In the genomic region with DNA sequence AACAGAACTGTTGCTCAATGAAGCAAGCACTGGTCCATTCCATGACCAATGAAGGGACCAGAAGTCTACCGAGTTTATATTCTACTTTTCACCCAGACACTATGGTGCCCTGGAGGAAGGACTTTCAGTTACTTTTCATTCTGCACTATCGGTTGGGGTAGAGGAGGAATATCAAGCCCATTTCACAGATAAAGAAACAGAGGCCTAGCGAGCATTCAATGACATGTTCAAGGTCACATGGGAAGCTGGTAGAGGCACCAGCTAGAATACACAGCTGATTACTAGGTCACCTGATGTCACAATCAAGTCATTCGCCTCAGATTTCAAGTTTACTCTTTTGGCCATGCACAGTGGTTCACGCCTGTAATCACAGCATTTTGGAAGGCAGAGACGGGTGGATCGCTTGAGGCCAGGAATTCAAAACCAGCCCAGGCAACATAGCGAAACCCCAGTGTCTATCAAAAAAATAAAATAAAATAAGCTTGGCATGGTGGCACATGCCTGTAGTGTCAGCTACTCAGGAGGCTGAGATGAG, we compare ENCODE assay signal across 22 cellular contexts. TPM values are rescaled to one million over a fixed set of nuclear protein-coding genes. Genes with fewer than 3 reads are reported as not detected.
"Had no signal": no experiment of that assay in that cellular context is flagged by ENCODE, and none has a peak within 500 bp of the region (broad histone marks: within the 10 kb centered on the region; RNA-seq: fewer than 3 reads in every experiment).

No MANE protein-coding gene starts in this region.

- ATAC-seq: activated T-cell treated with anti-CD3 and anti-CD28 coated beads, Interleukin-2, amount 50 U/mL, for 4 hours; natural killer cell had no signal

- H3K27ac ChIP-seq: brain microvascular endothelial cell, SJCRH30, thoracic aorta had no signal

- H3K9me3 ChIP-seq: esophagus muscularis mucosa, SJCRH30, spleen, thoracic aorta had no signal

- H3K27me3 ChIP-seq: brain microvascular endothelial cell, esophagus muscularis mucosa, SJCRH30, spleen had no signal

- H3K36me3 ChIP-seq: SJCRH30 had no signal

- H3K4me3 ChIP-seq: esophagus muscularis mucosa, SJCRH30, spleen, thoracic aorta had no signal

- H3K36me3 Mint-ChIP-seq: natural killer cell had no signal

- H3K9me3 Mint-ChIP-seq: activated T-cell treated with anti-CD3 and anti-CD28 coated beads, Interleukin-2, amount 50 U/mL, for 4 hours; natural killer cell had no signal

- H3K4me1 ChIP-seq: SJCRH30 had no signal

- H3K4me3 Mint-ChIP-seq: activated T-cell treated with anti-CD3 and anti-CD28 coated beads, Interleukin-2, amount 50 U/mL, for 4 hours; natural killer cell had no signal

- FAIRE-seq: endometrium had no signal

- H3K27ac Mint-ChIP-seq: natural killer cell had no signal

- DNase-seq: activated CD4-positive, CD25-positive, alpha-beta regulatory T cell; activated CD8-positive, alpha-beta memory T cell treated with anti-CD3 and anti-CD28 coated beads for 24 hours; activated gamma-delta T cell treated with Interleukin-2 at 50 U/mL for 16 hours; activated T-cell treated with anti-CD3 and anti-CD28 coated beads, Interleukin-2, amount 50 U/mL, for 4 hours; brain microvascular endothelial cell; dermis blood vessel endothelial cell; glutamatergic neuron; natural killer cell; posterior cingulate gyrus; SJCRH30; spleen; stimulated activated CD4-positive, alpha-beta T cell treated with anti-CD3 and anti-CD28 coated beads, Interleukin-1b, Interleukin-23, amount 100 ng/mL, for 48 hours; stimulated activated naive CD4-positive, alpha-beta T cell treated with Interleukin-2 at 50 U/mL for 16 hours had no signal

RNA-seq across cellular contexts. Expression of a gene that starts 17.6 kb away (rescaled TPM):
- total RNA-seq: dermis blood vessel endothelial cell, fibroblast of villous mesenchyme, sciatic nerve, SJCRH30 had no signal
- polyA plus RNA-seq: urinary bladder had no signal

RNA-seq across cellular contexts. Expression of a gene that starts 27.1 kb away (rescaled TPM):
- total RNA-seq: activated T-cell treated with anti-CD3 and anti-CD28 coated beads, Interleukin-2, amount 50 U/mL, for 4 hours; cerebellum; dermis blood vessel endothelial cell; esophagus muscularis mucosa; fibroblast of villous mesenchyme; mucosa of gallbladder; natural killer cell; sciatic nerve; SJCRH30; T-helper 2 cell treated with Interferon-gamma antibody and Interleukin-4, amounts not matched to agents 100 ng/mL and 5 ng/mL, for 36 hours; thoracic aorta; urinary bladder had no signal
- polyA plus RNA-seq: urinary bladder had no signal

RNA-seq across cellular contexts. Expression of a gene that starts 52.3 kb away (rescaled TPM):
- total RNA-seq: fibroblast of villous mesenchyme had no signal
